Comparison of ENCODE assay signal across 33 cellular contexts in genomic region chrX:40112996-40113395, GRCh38. TPM values are rescaled to one million over a fixed set of nuclear protein-coding genes. Genes with fewer than 3 reads are reported as not detected.
A peak's percentile ranks its signal among the peaks of the same experiment; 100 is the strongest.
DNase-seq lines count a peak whose midpoint lies in the region; ATAC-seq, FAIRE-seq and TF ChIP-seq lines count a peak whose summit lies in the region.
"Had no signal": no experiment of that assay in that cellular context is flagged by ENCODE, and none has a peak within 500 bp of the region (broad histone marks: within the 10 kb centered on the region; RNA-seq: fewer than 3 reads in every experiment).

No MANE protein-coding gene starts in this region.

- TF ChIP-seq CTCF in A549 (IDR thresholded peaks at IDR 0.05) = no peak
- no peak for TF ChIP-seq CTCF in HEK293 (tag by site-specific recombination; IDR thresholded peaks at IDR 0.05)
- no peak for TF ChIP-seq CTCF in coronary artery (IDR thresholded peaks at IDR 0.05)

- 97% methylated on average over 3 of the region's 3 CpGs for WGBS in A549 (ENCODE audit: missing lambda C conversion rate)

- peaks cover 19% of the 10 kb centered on the region for H3K36me3 ChIP-seq in BLaER1
- H3K36me3 ChIP-seq in BLaER1 treated with 17β-estradiol and CSF1 and Interleukin-3, amounts not matched to agents 10 nM and 100 nM = peaks cover 0 to 9% (median 4%) of the 10 kb centered on the region in 11 experiments; a peak in 5 of 22 replicates
- no peaks in the 10 kb centered on the region for H3K36me3 ChIP-seq in HEK293 (ENCODE audit: control insufficient read depth in 2 of 2, insufficient read depth in 1 of 2, low read length in 2 of 2)
- H3K36me3 ChIP-seq: BE2C had no signal

- DNase-seq in A549 (ENCODE audit: low read depth in 1 of 2, low spot score in 1 of 2) (no peak), coronary artery (ENCODE audit: low spot score) (no peak), HPDE6-E6E7 (ENCODE audit: extremely low spot score) (no peak), HTR-8/SVneo (ENCODE audit: insufficient read length, low spot score) (no peak)
- DNase-seq in activated CD8-positive, alpha-beta memory T cell treated with anti-CD3 and anti-CD28 coated beads for 24 hours = no peak
- DNase-seq: 8988T; ACHN; AML-193; BE2C; C1 segment of cervical spinal cord; Caco-2; Calu3; CD4-positive, alpha-beta memory T cell; CD4-positive, alpha-beta T cell; CD4-positive, CD25-positive, alpha-beta regulatory T cell; CD8-positive, alpha-beta memory T cell; CD8-positive, alpha-beta T cell; COR-L47; DMS 273 treated with DMSO at 0.1 percent for 48 hours; DMS153; DMS53; DMS79; DMS79 treated with DMSO at 0.1 percent for 48 hours; DND-41; EL had no signal

- no peak overlapping the region for H3K4me3 ChIP-seq in A549
- H3K4me3 ChIP-seq in BLaER1 = no peak overlapping the region
- no peak overlapping the region for H3K4me3 ChIP-seq in BLaER1 treated with 17β-estradiol and CSF1 and Interleukin-3, amounts not matched to agents 10 nM and 100 nM
- H3K4me3 ChIP-seq in HEK293 (ENCODE audit: low read depth, low read length) = no peak overlapping the region
- H3K4me3 ChIP-seq in coronary artery = no peak overlapping the region

- no peak overlapping the region for H3K27ac ChIP-seq in A549
- H3K27ac ChIP-seq in BLaER1 = no peak overlapping the region
- no peak overlapping the region for H3K27ac ChIP-seq in BLaER1 treated with 17β-estradiol and CSF1 and Interleukin-3, amounts not matched to agents 10 nM and 100 nM
- H3K27ac ChIP-seq in HEK293 (ENCODE audit: extremely low read depth, low read depth, low read length) = no peak overlapping the region
- H3K27ac ChIP-seq in coronary artery = no peak overlapping the region
- H3K27ac ChIP-seq: 22Rv1, C4-2B had no signal

- POLR2A ChIA-PET in A549 (lab: Yijun Ruan, JAX) = no interaction called here
- POLR2A ChIA-PET in HEK293 (lab: Yijun Ruan, JAX) = interaction anchor here (1.2 to 1.4 kb wide), 2 partner anchors 17 to 22 kb away, joined by 3 read pairs; no protein-coding TSS in a partner anchor

- H3K27me3 ChIP-seq in BLaER1 = no peaks in the 10 kb centered on the region
- no peaks in the 10 kb centered on the region for H3K27me3 ChIP-seq in BLaER1 treated with 17β-estradiol and CSF1 and Interleukin-3, amounts not matched to agents 10 nM and 100 nM
- H3K27me3 ChIP-seq: BE2C had no signal

- H3K4me2 ChIP-seq in A549 = no peak overlapping the region
- H3K4me2 ChIP-seq in BLaER1 = peak overlapping the region; percentile 48; the same call in 1 of the 2 replicates
- peak overlapping the region in 7 of 11 experiments; percentile 23 to 88 (median 44); a peak in 11 of 22 replicates for H3K4me2 ChIP-seq in BLaER1 treated with 17β-estradiol and CSF1 and Interleukin-3, amounts not matched to agents 10 nM and 100 nM

- H3K9ac ChIP-seq in BLaER1 = no peak overlapping the region
- no peak overlapping the region for H3K9ac ChIP-seq in BLaER1 treated with 17β-estradiol and CSF1 and Interleukin-3, amounts not matched to agents 10 nM and 100 nM

- no peak for TF ChIP-seq POLR2A in A549 (IDR thresholded peaks at IDR 0.05; ENCODE audit: low read length)

- no peak for TF ChIP-seq RAD21 in A549 (conservative IDR thresholded peaks at IDR 0.05 in 1 of 2, IDR thresholded peaks at IDR 0.05 in 1 of 2)

- no peak for FAIRE-seq in A549 (lab: Jason Lieb, UNC)
- FAIRE-seq in HTR-8/SVneo (lab: Jason Lieb, UNC) = no peak
- FAIRE-seq: A204.1, D721Med, G401.6 had no signal

- TF ChIP-seq EP300 in A549 (IDR thresholded peaks at IDR 0.05) = no peak

- H3K9me3 ChIP-seq in A549 = no peaks in the 10 kb centered on the region
- peaks cover 18% of the 10 kb centered on the region for H3K9me3 ChIP-seq in BLaER1
- H3K9me3 ChIP-seq in BLaER1 treated with 17β-estradiol and CSF1 and Interleukin-3, amounts not matched to agents 10 nM and 100 nM (replicated peaks in 1 of 11) = peaks cover 6 to 19% (median 16%) of the 10 kb centered on the region in 11 experiments
- H3K9me3 ChIP-seq in HEK293 (ENCODE audit: control insufficient read depth, insufficient read depth, low read depth, low read length) = no peaks in the 10 kb centered on the region
- H3K9me3 ChIP-seq: BE2C, Caco-2 had no signal

- H4K20me1 ChIP-seq in BLaER1 = peaks cover 99% of the 10 kb centered on the region
- H4K20me1 ChIP-seq in BLaER1 treated with 17β-estradiol and CSF1 and Interleukin-3, amounts not matched to agents 10 nM and 100 nM = peaks cover 0 to 94% (median 49%) of the 10 kb centered on the region in 11 experiments; a peak in 19 of 22 replicates

- ATAC-seq in A549 = no peak
- ATAC-seq: CD8-positive, alpha-beta T cell had no signal

- CTCF ChIA-PET in A549 (lab: Yijun Ruan, JAX) = no interaction called here
- CTCF ChIA-PET in HEK293 (lab: Yijun Ruan, JAX) = interaction anchor here (0.6 to 0.7 kb wide), 2 partner anchors 294 to 1687 kb away, joined by 4 to 5 read pairs; no protein-coding TSS in a partner anchor

- H3K4me1 ChIP-seq in A549 (peaks cover 4% of the 10 kb centered on the region), BLaER1 (peaks cover 60% of the 10 kb centered on the region), HEK293 (ENCODE audit: control insufficient read depth, insufficient read depth, low read length) (no peaks in the 10 kb centered on the region)
- H3K4me1 ChIP-seq in BLaER1 treated with 17β-estradiol and CSF1 and Interleukin-3, amounts not matched to agents 10 nM and 100 nM = peaks cover 7 to 63% (median 48%) of the 10 kb centered on the region in 10 experiments
- H3K4me1 ChIP-seq: BE2C, Caco-2 had no signal

TF ChIP-seq in A549, 52 proteins besides CTCF, POLR2A, EP300 and RAD21:
- TF ChIP-seq KDM1A (IDR thresholded peaks at IDR 0.05; ENCODE audit: low read depth) = no peak
- TF ChIP-seq ZC3H11A (IDR thresholded peaks at IDR 0.05) = peak; percentile 44

TF ChIP-seq in HEK293, 187 proteins besides CTCF, POLR2A, EP300 and RAD21 (continues in another document):
- TF ChIP-seq ZNF560 (tag by site-specific recombination; IDR thresholded peaks at IDR 0.05; ENCODE audit: borderline replicate concordance) (0 out of 2 replicates have a peak, but pooled peaks have one; percentile 22), ZNF707 (tag by site-specific recombination; IDR thresholded peaks at IDR 0.05) (no peak), ZNF626 (tag by site-specific recombination; IDR thresholded peaks at IDR 0.05) (no peak), ZNF394 (tag by site-specific recombination; IDR thresholded peaks at IDR 0.05; ENCODE audit: borderline replicate concordance) (peak; percentile 73; the same call in 1 of the 2 replicates), ZBTB8A (tag by site-specific recombination; IDR thresholded peaks at IDR 0.05) (peak; percentile 40; the same call in 1 of the 2 replicates), ZBTB11 (tag by site-specific recombination; conservative IDR thresholded peaks at IDR 0.05; ENCODE audit: low read depth) (peak; percentile 43; the same call in 1 of the 2 replicates), ZNF510 (tag by site-specific recombination; IDR thresholded peaks at IDR 0.05; ENCODE audit: insufficient replicate concordance) (peak; percentile 59), ZNF202 (tag by site-specific recombination; IDR thresholded peaks at IDR 0.05; ENCODE audit: borderline replicate concordance) (0 out of 2 replicates have a peak, but pooled peaks have one; percentile 17), ZNF426 (tag by site-specific recombination; IDR thresholded peaks at IDR 0.05) (peak; percentile 42), ZNF623 (tag by site-specific recombination; IDR thresholded peaks at IDR 0.05) (peak; percentile 40; the same call in 1 of the 2 replicates), ZNF266 (tag by site-specific recombination; IDR thresholded peaks at IDR 0.05; ENCODE audit: low read depth) (0 out of 2 replicates have a peak, but pooled peaks have one; percentile 65), BCL11A (tag by site-specific recombination; IDR thresholded peaks at IDR 0.05; ENCODE audit: low read depth) (no peak)

RNA-seq across cellular contexts. Expression of gene BCOR, which starts 15.2 kb away (rescaled TPM):
- polyA plus RNA-seq in A549 (2011; rRNA removed) = 12.2 and 21.3 TPM in 2 replicates
- 11.8 and 11.9 TPM in 2 replicates for polyA plus RNA-seq in A549 (2012; cell fraction: cytosol; rRNA removed)
- 20.3 and 26.6 TPM in 2 replicates for polyA plus RNA-seq in A549 (2012; cell fraction: nucleus; rRNA removed)
- 12.6 to 15.8 TPM (median 12.6 TPM) in 3 replicates for polyA plus RNA-seq in A549 (2017; fragmentation: RNase III; extraction: RNeasy Plus Mini Kit Qiagen cat#74134 plus additional on column Dnase treatment)
- polyA minus RNA-seq in A549 (2011; rRNA and poly(A)+ RNA removed) = 24.5 and 33.1 TPM in 2 replicates
